1 cellular context compared by ENCODE assay signal in the genomic region with DNA sequence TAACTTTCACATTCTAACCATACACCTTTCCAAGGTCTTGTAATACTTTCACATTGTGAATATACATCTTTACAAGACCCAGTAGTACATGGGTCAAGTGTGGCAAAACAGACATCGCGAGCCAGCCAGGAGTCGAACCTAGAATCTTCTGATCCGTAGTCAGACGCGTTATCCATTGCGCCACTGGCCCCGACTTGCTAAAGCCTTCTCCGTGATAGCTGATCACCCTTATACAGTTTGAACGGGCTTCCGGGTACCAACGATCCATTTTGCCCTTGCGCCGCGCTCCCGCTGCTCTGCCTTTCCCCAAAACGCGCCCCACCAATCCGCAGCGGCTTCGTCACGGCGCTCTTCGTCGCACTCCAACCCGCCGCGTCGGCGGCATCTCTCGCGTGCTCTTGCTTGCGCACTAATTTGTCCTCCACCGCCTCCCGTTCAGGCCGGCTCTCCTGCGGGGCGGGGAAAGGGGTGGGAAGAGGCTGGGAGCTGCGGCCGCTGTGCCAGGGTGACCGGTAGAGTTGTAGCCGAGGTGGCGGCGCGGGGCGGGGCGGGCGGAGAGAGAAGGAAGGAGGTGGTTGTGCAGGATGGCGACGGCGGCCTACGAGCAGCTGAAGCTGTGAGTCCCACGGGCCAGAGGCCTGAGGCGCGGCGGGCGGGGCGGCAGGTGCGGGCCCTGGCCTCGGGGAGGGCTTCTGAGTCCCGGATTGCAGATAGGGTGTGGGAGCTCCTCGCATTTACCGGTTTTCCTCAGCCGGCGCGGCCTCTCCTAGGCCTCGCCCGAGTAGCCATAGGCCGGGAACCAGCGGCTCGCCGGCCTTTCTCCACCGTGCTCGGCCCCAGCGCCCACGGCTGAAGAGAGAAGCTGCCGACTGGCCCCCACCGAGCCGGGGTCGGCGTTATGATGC.
TF ChIP-seq lines count a peak whose summit lies in the region.

A gene with protein sequence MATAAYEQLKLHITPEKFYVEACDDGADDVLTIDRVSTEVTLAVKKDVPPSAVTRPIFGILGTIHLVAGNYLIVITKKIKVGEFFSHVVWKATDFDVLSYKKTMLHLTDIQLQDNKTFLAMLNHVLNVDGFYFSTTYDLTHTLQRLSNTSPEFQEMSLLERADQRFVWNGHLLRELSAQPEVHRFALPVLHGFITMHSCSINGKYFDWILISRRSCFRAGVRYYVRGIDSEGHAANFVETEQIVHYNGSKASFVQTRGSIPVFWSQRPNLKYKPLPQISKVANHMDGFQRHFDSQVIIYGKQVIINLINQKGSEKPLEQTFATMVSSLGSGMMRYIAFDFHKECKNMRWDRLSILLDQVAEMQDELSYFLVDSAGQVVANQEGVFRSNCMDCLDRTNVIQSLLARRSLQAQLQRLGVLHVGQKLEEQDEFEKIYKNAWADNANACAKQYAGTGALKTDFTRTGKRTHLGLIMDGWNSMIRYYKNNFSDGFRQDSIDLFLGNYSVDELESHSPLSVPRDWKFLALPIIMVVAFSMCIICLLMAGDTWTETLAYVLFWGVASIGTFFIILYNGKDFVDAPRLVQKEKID (plus strand): TSS at position 515 of the 905 bp plus-strand sequence. CDS start 70 bp downstream, at position 585.

TF ChIP-seq in HepG2, 621 proteins besides CTCF, POLR2A, EP300 and RAD21 (continued from another document and continues in another):
- TF ChIP-seq, protein P1, sequence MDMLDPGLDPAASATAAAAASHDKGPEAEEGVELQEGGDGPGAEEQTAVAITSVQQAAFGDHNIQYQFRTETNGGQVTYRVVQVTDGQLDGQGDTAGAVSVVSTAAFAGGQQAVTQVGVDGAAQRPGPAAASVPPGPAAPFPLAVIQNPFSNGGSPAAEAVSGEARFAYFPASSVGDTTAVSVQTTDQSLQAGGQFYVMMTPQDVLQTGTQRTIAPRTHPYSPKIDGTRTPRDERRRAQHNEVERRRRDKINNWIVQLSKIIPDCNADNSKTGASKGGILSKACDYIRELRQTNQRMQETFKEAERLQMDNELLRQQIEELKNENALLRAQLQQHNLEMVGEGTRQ (IDR thresholded peaks at IDR 0.05; ENCODE audit: low read depth, low read length): no peak
- TF ChIP-seq, protein P1 (CRISPR knock-in tag; IDR thresholded peaks at IDR 0.05; ENCODE audit: borderline replicate concordance): 0 out of 2 replicates have a peak, but pooled peaks have one; percentile 64
- TF ChIP-seq MED1 (CRISPR knock-in tag; IDR thresholded peaks at IDR 0.05) (peak; percentile 87), HNRNPLL (IDR thresholded peaks at IDR 0.05; ENCODE audit: low read depth, low read length, poor library complexity, severe bottlenecking) (peak; percentile 83), GABPB1 (CRISPR knock-in tag; IDR thresholded peaks at IDR 0.05) (peak; percentile 88), ZNF644 (CRISPR knock-in tag; IDR thresholded peaks at IDR 0.05; ENCODE audit: low read depth) (0 out of 2 replicates have a peak, but pooled peaks have one; percentile 10), HNF4G (IDR thresholded peaks at IDR 0.05; ENCODE audit: borderline replicate concordance, low read depth, low read length) (peak; percentile 20; the same call in 1 of the 2 replicates), HNF4G (CRISPR knock-in tag; IDR thresholded peaks at IDR 0.05; ENCODE audit: borderline replicate concordance, low read depth) (no peak), ZNF274 (CRISPR knock-in tag; IDR thresholded peaks at IDR 0.05) (peak; percentile 57; the same call in 1 of the 2 replicates), EHMT2 (IDR thresholded peaks at IDR 0.05; ENCODE audit: borderline replicate concordance, low read depth, low read length) (no peak), MED13 (CRISPR knock-in tag; IDR thresholded peaks at IDR 0.05) (peak; percentile 80), ZNF552 (CRISPR knock-in tag; IDR thresholded peaks at IDR 0.05; ENCODE audit: borderline replicate concordance) (peak; percentile 65; the same call in 1 of the 2 replicates), ZNF496 (CRISPR knock-in tag; IDR thresholded peaks at IDR 0.05; ENCODE audit: insufficient replicate concordance) (no peak), KDM4B (CRISPR knock-in tag; IDR thresholded peaks at IDR 0.05) (0 out of 2 replicates have a peak, but pooled peaks have one; percentile 10), ZNF205 (CRISPR knock-in tag; IDR thresholded peaks at IDR 0.05) (peak; percentile 86), ZNF264 (CRISPR knock-in tag; IDR thresholded peaks at IDR 0.05) (peak; percentile 86), TBL1XR1 (IDR thresholded peaks at IDR 0.05; ENCODE audit: borderline replicate concordance, low read length, partially characterized antibody) (peak; percentile 37), ERF (CRISPR knock-in tag; IDR thresholded peaks at IDR 0.05) (peak; percentile 93)
- TF ChIP-seq, protein P2, sequence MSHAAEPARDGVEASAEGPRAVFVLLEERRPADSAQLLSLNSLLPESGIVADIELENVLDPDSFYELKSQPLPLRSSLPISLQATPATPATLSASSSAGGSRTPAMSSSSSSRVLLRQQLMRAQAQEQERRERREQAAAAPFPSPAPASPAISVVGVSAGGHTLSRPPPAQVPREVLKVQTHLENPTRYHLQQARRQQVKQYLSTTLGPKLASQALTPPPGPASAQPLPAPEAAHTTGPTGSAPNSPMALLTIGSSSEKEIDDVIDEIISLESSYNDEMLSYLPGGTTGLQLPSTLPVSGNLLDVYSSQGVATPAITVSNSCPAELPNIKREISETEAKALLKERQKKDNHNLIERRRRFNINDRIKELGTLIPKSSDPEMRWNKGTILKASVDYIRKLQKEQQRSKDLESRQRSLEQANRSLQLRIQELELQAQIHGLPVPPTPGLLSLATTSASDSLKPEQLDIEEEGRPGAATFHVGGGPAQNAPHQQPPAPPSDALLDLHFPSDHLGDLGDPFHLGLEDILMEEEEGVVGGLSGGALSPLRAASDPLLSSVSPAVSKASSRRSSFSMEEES (CRISPR knock-in tag; IDR thresholded peaks at IDR 0.05): peak; percentile 74
- TF ChIP-seq, protein P3, sequence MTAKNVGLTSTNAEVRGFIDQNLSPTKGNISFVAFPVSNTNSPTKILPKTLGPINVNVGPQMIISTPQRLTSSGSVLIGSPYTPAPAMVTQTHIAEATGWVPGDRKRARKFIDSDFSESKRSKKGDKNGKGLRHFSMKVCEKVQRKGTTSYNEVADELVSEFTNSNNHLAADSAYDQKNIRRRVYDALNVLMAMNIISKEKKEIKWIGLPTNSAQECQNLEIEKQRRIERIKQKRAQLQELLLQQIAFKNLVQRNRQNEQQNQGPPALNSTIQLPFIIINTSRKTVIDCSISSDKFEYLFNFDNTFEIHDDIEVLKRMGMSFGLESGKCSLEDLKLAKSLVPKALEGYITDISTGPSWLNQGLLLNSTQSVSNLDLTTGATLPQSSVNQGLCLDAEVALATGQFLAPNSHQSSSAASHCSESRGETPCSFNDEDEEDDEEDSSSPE (CRISPR knock-in tag; IDR thresholded peaks at IDR 0.05): peak; percentile 92
- TF ChIP-seq, protein P4, sequence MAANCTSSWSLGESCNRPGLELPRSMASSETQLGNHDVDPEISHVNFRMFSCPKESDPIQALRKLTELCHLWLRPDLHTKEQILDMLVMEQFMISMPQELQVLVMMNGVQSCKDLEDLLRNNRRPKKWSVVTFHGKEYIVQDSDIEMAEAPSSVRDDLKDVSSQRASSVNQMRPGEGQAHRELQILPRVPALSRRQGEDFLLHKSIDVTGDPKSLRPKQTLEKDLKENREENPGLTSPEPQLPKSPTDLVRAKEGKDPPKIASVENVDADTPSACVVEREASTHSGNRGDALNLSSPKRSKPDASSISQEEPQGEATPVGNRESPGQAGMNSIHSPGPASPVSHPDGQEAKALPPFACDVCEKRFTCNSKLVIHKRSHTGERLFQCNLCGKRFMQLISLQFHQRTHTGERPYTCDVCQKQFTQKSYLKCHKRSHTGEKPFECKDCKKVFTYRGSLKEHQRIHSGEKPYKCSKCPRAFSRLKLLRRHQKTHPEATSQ (CRISPR knock-in tag; IDR thresholded peaks at IDR 0.05; ENCODE audit: borderline replicate concordance): peak; percentile 19; the same call in 1 of the 2 replicates
- TF ChIP-seq, protein P5, sequence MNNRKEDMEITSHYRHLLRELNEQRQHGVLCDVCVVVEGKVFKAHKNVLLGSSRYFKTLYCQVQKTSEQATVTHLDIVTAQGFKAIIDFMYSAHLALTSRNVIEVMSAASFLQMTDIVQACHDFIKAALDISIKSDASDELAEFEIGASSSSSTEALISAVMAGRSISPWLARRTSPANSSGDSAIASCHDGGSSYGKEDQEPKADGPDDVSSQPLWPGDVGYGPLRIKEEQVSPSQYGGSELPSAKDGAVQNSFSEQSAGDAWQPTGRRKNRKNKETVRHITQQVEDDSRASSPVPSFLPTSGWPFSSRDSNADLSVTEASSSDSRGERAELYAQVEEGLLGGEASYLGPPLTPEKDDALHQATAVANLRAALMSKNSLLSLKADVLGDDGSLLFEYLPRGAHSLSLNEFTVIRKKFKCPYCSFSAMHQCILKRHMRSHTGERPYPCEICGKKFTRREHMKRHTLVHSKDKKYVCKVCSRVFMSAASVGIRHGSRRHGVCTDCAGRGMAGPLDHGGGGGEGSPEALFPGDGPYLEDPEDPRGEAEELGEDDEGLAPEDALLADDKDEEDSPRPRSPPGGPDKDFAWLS (CRISPR knock-in tag; IDR thresholded peaks at IDR 0.05; ENCODE audit: borderline replicate concordance): no peak
- TF ChIP-seq, protein P6, sequence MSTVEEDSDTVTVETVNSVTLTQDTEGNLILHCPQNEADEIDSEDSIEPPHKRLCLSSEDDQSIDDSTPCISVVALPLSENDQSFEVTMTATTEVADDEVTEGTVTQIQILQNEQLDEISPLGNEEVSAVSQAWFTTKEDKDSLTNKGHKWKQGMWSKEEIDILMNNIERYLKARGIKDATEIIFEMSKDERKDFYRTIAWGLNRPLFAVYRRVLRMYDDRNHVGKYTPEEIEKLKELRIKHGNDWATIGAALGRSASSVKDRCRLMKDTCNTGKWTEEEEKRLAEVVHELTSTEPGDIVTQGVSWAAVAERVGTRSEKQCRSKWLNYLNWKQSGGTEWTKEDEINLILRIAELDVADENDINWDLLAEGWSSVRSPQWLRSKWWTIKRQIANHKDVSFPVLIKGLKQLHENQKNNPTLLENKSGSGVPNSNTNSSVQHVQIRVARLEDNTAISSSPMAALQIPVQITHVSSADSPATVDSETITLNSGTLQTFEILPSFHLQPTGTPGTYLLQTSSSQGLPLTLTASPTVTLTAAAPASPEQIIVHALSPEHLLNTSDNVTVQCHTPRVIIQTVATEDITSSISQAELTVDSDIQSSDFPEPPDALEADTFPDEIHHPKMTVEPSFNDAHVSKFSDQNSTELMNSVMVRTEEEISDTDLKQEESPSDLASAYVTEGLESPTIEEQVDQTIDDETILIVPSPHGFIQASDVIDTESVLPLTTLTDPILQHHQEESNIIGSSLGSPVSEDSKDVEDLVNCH (CRISPR knock-in tag; IDR thresholded peaks at IDR 0.05): 0 out of 2 replicates have a peak, but pooled peaks have one; percentile 36
- TF ChIP-seq, protein P7, sequence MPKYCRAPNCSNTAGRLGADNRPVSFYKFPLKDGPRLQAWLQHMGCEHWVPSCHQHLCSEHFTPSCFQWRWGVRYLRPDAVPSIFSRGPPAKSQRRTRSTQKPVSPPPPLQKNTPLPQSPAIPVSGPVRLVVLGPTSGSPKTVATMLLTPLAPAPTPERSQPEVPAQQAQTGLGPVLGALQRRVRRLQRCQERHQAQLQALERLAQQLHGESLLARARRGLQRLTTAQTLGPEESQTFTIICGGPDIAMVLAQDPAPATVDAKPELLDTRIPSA (CRISPR knock-in tag; IDR thresholded peaks at IDR 0.05; ENCODE audit: borderline replicate concordance): peak; percentile 88; the same call in 1 of the 2 replicates
- TF ChIP-seq, protein P8, sequence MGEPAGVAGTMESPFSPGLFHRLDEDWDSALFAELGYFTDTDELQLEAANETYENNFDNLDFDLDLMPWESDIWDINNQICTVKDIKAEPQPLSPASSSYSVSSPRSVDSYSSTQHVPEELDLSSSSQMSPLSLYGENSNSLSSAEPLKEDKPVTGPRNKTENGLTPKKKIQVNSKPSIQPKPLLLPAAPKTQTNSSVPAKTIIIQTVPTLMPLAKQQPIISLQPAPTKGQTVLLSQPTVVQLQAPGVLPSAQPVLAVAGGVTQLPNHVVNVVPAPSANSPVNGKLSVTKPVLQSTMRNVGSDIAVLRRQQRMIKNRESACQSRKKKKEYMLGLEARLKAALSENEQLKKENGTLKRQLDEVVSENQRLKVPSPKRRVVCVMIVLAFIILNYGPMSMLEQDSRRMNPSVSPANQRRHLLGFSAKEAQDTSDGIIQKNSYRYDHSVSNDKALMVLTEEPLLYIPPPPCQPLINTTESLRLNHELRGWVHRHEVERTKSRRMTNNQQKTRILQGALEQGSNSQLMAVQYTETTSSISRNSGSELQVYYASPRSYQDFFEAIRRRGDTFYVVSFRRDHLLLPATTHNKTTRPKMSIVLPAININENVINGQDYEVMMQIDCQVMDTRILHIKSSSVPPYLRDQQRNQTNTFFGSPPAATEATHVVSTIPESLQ (CRISPR knock-in tag; conservative IDR thresholded peaks at IDR 0.05): no peak
